ENCODE assay signal across 12 cellular contexts in genomic region chr20:64225166-64225595, GRCh38.
"Had no signal": no experiment of that assay in that cellular context is flagged by ENCODE, and none has a peak within 500 bp of the region (broad histone marks: within the 10 kb centered on the region; RNA-seq: fewer than 3 reads in every experiment).

No MANE protein-coding gene starts in this region.

- DNase-seq: activated CD4-positive, alpha-beta memory T cell treated with anti-CD3 and anti-CD28 coated beads for 36 hours; activated effector memory CD4-positive, alpha-beta T cell treated with anti-CD3 and anti-CD28 coated beads, Interleukin-2, amount 50 U/mL, for 16 hours; activated T-cell treated with anti-CD3 and anti-CD28 coated beads, Interleukin-2, amount 50 U/mL, for 4 hours; esophagus squamous epithelium; head of caudate nucleus; islet precursor cell; naive B cell; stimulated activated CD4-positive, alpha-beta T cell treated with anti-CD3 and anti-CD28 coated beads, Interleukin-4, amount 100 ng/mL, for 1 hour; stimulated activated CD8-positive, alpha-beta memory T cell treated with anti-CD3 and anti-CD28 coated beads, Interleukin-4, amount 100 ng/mL, for 48 hours; stimulated activated naive CD8-positive, alpha-beta T cell treated with anti-CD3 and anti-CD28 coated beads, Interleukin-15, amount 100 ng/mL, for 72 hours; testis had no signal

- H3K27ac ChIP-seq: esophagus squamous epithelium, foreskin keratinocyte, testis had no signal

- H3K27me3 ChIP-seq: testis had no signal

- H3K9me3 ChIP-seq: esophagus squamous epithelium, testis had no signal

- H3K4me3 ChIP-seq: esophagus squamous epithelium, testis had no signal

- H3K36me3 ChIP-seq: esophagus squamous epithelium had no signal
